In the genomic region with DNA sequence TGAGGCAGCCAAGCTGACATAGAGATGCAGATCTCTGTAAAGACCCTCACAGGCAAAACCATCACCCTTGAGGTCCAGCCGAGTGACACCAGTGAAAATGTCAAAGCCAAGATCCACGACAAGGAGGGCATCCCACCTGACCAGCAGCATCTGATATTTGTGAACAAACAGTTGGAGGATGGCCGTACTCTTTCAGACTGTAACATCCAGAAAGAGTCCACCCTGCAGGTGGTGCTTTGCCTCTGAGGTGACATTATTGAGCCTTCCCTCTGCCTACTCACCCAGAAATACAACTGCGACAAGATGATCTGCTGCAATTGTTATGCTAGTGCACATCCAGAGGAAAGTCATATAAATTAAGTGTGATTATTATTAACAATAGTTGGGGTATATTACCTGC, we compare ENCODE assay signal across 1 cellular context.
TF ChIP-seq lines count a peak whose summit lies in the region.

No MANE protein-coding gene starts in this region.

TF ChIP-seq in GM23338, 12 proteins besides CTCF, POLR2A, EP300 and RAD21 (continued from another document):
- TF ChIP-seq, protein P1, sequence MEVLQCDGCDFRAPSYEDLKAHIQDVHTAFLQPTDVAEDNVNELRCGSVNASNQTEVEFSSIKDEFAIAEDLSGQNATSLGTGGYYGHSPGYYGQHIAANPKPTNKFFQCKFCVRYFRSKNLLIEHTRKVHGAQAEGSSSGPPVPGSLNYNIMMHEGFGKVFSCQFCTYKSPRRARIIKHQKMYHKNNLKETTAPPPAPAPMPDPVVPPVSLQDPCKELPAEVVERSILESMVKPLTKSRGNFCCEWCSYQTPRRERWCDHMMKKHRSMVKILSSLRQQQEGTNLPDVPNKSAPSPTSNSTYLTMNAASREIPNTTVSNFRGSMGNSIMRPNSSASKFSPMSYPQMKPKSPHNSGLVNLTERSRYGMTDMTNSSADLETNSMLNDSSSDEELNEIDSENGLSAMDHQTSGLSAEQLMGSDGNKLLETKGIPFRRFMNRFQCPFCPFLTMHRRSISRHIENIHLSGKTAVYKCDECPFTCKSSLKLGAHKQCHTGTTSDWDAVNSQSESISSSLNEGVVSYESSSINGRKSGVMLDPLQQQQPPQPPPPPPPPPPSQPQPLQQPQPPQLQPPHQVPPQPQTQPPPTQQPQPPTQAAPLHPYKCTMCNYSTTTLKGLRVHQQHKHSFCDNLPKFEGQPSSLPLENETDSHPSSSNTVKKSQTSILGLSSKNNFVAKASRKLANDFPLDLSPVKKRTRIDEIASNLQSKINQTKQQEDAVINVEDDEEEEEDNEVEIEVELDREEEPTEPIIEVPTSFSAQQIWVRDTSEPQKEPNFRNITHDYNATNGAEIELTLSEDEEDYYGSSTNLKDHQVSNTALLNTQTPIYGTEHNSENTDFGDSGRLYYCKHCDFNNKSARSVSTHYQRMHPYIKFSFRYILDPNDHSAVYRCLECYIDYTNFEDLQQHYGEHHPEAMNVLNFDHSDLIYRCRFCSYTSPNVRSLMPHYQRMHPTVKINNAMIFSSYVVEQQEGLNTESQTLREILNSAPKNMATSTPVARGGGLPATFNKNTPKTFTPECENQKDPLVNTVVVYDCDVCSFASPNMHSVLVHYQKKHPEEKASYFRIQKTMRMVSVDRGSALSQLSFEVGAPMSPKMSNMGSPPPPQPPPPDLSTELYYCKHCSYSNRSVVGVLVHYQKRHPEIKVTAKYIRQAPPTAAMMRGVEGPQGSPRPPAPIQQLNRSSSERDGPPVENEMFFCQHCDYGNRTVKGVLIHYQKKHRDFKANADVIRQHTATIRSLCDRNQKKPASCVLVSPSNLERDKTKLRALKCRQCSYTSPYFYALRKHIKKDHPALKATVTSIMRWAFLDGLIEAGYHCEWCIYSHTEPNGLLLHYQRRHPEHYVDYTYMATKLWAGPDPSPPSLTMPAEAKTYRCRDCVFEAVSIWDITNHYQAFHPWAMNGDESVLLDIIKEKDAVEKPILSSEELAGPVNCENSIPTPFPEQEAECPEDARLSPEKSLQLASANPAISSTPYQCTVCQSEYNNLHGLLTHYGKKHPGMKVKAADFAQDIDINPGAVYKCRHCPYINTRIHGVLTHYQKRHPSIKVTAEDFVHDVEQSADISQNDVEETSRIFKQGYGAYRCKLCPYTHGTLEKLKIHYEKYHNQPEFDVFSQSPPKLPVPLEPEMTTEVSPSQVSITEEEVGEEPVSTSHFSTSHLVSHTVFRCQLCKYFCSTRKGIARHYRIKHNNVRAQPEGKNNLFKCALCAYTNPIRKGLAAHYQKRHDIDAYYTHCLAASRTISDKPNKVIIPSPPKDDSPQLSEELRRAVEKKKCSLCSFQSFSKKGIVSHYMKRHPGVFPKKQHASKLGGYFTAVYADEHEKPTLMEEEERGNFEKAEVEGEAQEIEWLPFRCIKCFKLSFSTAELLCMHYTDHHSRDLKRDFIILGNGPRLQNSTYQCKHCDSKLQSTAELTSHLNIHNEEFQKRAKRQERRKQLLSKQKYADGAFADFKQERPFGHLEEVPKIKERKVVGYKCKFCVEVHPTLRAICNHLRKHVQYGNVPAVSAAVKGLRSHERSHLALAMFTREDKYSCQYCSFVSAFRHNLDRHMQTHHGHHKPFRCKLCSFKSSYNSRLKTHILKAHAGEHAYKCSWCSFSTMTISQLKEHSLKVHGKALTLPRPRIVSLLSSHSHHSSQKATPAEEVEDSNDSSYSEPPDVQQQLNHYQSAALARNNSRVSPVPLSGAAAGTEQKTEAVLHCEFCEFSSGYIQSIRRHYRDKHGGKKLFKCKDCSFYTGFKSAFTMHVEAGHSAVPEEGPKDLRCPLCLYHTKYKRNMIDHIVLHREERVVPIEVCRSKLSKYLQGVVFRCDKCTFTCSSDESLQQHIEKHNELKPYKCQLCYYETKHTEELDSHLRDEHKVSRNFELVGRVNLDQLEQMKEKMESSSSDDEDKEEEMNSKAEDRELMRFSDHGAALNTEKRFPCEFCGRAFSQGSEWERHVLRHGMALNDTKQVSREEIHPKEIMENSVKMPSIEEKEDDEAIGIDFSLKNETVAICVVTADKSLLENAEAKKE (CRISPR knock-in tag; IDR thresholded peaks at IDR 0.05) = no peak
- TF ChIP-seq ZNF114 (CRISPR knock-in tag; IDR thresholded peaks at IDR 0.05) (no peak), ETS1 (IDR thresholded peaks at IDR 0.05) (no peak), NANOG (IDR thresholded peaks at IDR 0.05; ENCODE audit: borderline replicate concordance) (no peak), POLR2AphosphoS5 (IDR thresholded peaks at IDR 0.05; ENCODE audit: low read depth) (no peak), EZH2phosphoT487 (IDR thresholded peaks at IDR 0.05; ENCODE audit: unreplicated experiment) (no peak), CREB1 (CRISPR knock-in tag; IDR thresholded peaks at IDR 0.05; ENCODE audit: low read depth) (no peak), JUNB (IDR thresholded peaks at IDR 0.05; ENCODE audit: unreplicated experiment) (no peak), EZH2 (IDR thresholded peaks at IDR 0.05; ENCODE audit: low read depth, unreplicated experiment) (no peak)
